ENCODE assay signal across 1 cellular context in the genomic region with DNA sequence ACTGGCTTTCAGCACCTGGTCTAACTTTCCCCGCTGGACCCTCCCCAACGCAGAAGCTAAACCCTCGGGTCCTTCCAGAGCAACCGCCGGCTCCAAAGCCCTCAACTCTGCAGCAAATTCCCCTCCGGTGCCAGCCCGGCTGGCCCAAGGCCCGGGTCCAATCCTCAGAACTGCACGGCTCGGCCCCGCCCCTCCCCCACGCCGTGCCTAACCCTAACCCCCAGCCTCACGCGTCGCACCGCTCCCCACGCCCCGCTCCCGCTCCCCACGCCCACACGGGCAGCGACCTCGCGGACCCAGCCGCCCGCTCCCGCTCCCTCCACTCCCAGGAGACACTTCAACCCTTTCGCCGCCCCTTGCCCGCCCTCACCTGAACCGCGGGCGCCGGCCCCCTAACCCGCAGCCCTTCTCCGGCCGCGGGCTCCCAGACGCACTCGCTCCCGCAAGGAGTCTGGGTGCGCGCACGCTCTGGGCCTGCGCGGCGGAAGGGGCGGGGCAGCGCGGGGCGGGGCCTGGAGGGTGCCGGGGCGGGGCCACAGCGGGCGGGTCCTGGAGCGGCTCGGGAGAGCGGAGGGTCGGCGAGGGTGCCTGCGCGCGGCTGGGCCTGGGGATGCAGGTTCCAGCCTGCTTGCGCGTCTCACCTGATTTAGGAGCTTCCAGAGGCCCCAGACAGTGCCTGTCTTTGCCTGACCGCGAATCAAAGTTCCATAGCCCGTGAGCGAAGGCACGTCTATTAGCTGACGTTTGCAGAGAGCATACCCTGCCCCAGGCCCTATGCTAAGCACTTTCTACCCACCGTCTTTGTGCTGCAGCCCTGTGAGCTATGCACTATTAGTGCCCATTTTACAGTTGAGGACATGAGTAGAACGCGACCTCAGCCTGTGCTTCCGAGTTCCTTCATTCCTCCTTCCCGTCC.
TF ChIP-seq lines count a peak whose summit lies in the region.

A gene (minus strand): TSS at position 453 of the 916 bp plus-strand sequence. CDS start 2,729 bp downstream, outside the sequence.

TF ChIP-seq in GM12878, 131 proteins besides CTCF, POLR2A, EP300 and RAD21 (continued from another document and continues in another):
- TF ChIP-seq, protein P1, sequence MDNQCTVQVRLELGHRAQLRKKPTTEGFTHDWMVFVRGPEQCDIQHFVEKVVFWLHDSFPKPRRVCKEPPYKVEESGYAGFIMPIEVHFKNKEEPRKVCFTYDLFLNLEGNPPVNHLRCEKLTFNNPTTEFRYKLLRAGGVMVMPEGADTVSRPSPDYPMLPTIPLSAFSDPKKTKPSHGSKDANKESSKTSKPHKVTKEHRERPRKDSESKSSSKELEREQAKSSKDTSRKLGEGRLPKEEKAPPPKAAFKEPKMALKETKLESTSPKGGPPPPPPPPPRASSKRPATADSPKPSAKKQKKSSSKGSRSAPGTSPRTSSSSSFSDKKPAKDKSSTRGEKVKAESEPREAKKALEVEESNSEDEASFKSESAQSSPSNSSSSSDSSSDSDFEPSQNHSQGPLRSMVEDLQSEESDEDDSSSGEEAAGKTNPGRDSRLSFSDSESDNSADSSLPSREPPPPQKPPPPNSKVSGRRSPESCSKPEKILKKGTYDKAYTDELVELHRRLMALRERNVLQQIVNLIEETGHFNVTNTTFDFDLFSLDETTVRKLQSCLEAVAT (IDR thresholded peaks at IDR 0.05): peak; percentile 42; the same call in 1 of the 2 replicates
- TF ChIP-seq SREBF1 (IDR thresholded peaks at IDR 0.05; ENCODE audit: low read length): no peak
- TF ChIP-seq NRF1 (conservative IDR thresholded peaks at IDR 0.05; ENCODE audit: low read depth, low read length): 0 out of 2 replicates have a peak, but pooled peaks have one; percentile 23
- no peak for TF ChIP-seq TBL1XR1 (IDR thresholded peaks at IDR 0.05; ENCODE audit: low read depth, low read length)
- TF ChIP-seq LARP7 (IDR thresholded peaks at IDR 0.05): 0 out of 2 replicates have a peak, but pooled peaks have one; percentile 48
- peak; percentile 47 for TF ChIP-seq IKZF1 (conservative IDR thresholded peaks at IDR 0.05)
- TF ChIP-seq ZNF274 (IDR thresholded peaks at IDR 0.05; ENCODE audit: insufficient read depth, insufficient read length): no peak
- TF ChIP-seq HDAC2 (IDR thresholded peaks at IDR 0.05): no peak
- TF ChIP-seq, protein P2, sequence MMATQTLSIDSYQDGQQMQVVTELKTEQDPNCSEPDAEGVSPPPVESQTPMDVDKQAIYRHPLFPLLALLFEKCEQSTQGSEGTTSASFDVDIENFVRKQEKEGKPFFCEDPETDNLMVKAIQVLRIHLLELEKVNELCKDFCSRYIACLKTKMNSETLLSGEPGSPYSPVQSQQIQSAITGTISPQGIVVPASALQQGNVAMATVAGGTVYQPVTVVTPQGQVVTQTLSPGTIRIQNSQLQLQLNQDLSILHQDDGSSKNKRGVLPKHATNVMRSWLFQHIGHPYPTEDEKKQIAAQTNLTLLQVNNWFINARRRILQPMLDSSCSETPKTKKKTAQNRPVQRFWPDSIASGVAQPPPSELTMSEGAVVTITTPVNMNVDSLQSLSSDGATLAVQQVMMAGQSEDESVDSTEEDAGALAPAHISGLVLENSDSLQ (IDR thresholded peaks at IDR 0.05): 0 out of 2 replicates have a peak, but pooled peaks have one; percentile 10
- TF ChIP-seq MTA3 (IDR thresholded peaks at IDR 0.05; ENCODE audit: borderline replicate concordance, low read length): no peak
- TF ChIP-seq BHLHE40 (IDR thresholded peaks at IDR 0.05; ENCODE audit: borderline replicate concordance in 1 of 2, low read depth in 2 of 2, low read length in 1 of 2): peak; percentile 9 to 70; a peak in 1 of 4 replicates
- TF ChIP-seq NR2C2 (IDR thresholded peaks at IDR 0.05; ENCODE audit: borderline replicate concordance, control insufficient read depth, insufficient read length, low read depth): no peak
- TF ChIP-seq, protein P3, sequence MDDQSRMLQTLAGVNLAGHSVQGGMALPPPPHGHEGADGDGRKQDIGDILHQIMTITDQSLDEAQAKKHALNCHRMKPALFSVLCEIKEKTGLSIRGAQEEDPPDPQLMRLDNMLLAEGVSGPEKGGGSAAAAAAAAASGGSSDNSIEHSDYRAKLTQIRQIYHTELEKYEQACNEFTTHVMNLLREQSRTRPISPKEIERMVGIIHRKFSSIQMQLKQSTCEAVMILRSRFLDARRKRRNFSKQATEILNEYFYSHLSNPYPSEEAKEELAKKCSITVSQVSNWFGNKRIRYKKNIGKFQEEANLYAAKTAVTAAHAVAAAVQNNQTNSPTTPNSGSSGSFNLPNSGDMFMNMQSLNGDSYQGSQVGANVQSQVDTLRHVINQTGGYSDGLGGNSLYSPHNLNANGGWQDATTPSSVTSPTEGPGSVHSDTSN (IDR thresholded peaks at IDR 0.05; ENCODE audit: insufficient replicate concordance, low read depth, low read length): no peak
- TF ChIP-seq BACH1 (IDR thresholded peaks at IDR 0.05; ENCODE audit: borderline replicate concordance): peak; percentile 42; the same call in 1 of the 2 replicates
- no peak for TF ChIP-seq SUZ12 (IDR thresholded peaks at IDR 0.05; ENCODE audit: unreplicated experiment)
- TF ChIP-seq, protein P4, sequence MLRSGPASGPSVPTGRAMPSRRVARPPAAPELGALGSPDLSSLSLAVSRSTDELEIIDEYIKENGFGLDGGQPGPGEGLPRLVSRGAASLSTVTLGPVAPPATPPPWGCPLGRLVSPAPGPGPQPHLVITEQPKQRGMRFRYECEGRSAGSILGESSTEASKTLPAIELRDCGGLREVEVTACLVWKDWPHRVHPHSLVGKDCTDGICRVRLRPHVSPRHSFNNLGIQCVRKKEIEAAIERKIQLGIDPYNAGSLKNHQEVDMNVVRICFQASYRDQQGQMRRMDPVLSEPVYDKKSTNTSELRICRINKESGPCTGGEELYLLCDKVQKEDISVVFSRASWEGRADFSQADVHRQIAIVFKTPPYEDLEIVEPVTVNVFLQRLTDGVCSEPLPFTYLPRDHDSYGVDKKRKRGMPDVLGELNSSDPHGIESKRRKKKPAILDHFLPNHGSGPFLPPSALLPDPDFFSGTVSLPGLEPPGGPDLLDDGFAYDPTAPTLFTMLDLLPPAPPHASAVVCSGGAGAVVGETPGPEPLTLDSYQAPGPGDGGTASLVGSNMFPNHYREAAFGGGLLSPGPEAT (IDR thresholded peaks at IDR 0.05; ENCODE audit: low read depth): no peak
- TF ChIP-seq MEF2A (IDR thresholded peaks at IDR 0.05; ENCODE audit: insufficient read depth, low read depth, low read length): no peak
- peak; percentile 37; the same call in 1 of the 3 replicates for TF ChIP-seq POU2F2 (IDR thresholded peaks at IDR 0.05; ENCODE audit: borderline replicate concordance, low read depth, low read length)
- TF ChIP-seq, protein P5, sequence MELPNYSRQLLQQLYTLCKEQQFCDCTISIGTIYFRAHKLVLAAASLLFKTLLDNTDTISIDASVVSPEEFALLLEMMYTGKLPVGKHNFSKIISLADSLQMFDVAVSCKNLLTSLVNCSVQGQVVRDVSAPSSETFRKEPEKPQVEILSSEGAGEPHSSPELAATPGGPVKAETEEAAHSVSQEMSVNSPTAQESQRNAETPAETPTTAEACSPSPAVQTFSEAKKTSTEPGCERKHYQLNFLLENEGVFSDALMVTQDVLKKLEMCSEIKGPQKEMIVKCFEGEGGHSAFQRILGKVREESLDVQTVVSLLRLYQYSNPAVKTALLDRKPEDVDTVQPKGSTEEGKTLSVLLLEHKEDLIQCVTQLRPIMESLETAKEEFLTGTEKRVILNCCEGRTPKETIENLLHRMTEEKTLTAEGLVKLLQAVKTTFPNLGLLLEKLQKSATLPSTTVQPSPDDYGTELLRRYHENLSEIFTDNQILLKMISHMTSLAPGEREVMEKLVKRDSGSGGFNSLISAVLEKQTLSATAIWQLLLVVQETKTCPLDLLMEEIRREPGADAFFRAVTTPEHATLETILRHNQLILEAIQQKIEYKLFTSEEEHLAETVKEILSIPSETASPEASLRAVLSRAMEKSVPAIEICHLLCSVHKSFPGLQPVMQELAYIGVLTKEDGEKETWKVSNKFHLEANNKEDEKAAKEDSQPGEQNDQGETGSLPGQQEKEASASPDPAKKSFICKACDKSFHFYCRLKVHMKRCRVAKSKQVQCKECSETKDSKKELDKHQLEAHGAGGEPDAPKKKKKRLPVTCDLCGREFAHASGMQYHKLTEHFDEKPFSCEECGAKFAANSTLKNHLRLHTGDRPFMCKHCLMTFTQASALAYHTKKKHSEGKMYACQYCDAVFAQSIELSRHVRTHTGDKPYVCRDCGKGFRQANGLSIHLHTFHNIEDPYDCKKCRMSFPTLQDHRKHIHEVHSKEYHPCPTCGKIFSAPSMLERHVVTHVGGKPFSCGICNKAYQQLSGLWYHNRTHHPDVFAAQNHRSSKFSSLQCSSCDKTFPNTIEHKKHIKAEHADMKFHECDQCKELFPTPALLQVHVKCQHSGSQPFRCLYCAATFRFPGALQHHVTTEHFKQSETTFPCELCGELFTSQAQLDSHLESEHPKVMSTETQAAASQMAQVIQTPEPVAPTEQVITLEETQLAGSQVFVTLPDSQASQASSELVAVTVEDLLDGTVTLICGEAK (IDR thresholded peaks at IDR 0.05; ENCODE audit: borderline replicate concordance): no peak
- TF ChIP-seq NFXL1 (IDR thresholded peaks at IDR 0.05; ENCODE audit: borderline replicate concordance): no peak
- TF ChIP-seq, protein P6, sequence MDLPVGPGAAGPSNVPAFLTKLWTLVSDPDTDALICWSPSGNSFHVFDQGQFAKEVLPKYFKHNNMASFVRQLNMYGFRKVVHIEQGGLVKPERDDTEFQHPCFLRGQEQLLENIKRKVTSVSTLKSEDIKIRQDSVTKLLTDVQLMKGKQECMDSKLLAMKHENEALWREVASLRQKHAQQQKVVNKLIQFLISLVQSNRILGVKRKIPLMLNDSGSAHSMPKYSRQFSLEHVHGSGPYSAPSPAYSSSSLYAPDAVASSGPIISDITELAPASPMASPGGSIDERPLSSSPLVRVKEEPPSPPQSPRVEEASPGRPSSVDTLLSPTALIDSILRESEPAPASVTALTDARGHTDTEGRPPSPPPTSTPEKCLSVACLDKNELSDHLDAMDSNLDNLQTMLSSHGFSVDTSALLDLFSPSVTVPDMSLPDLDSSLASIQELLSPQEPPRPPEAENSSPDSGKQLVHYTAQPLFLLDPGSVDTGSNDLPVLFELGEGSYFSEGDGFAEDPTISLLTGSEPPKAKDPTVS (IDR thresholded peaks at IDR 0.05; ENCODE audit: low read depth, low read length): no peak
- no peak for TF ChIP-seq TCF12 (IDR thresholded peaks at IDR 0.05; ENCODE audit: low read depth, low read length)
- no peak for TF ChIP-seq SIN3A (IDR thresholded peaks at IDR 0.05; ENCODE audit: low read depth, low read length)
- TF ChIP-seq IKZF2 (IDR thresholded peaks at IDR 0.05): no peak
- peak; percentile 71; the same call in 1 of the 2 replicates for TF ChIP-seq NR2F1 (conservative IDR thresholded peaks at IDR 0.05)
- no peak for TF ChIP-seq CBX3 (IDR thresholded peaks at IDR 0.05; ENCODE audit: borderline replicate concordance, low read depth)
- TF ChIP-seq DPF2 (IDR thresholded peaks at IDR 0.05): 0 out of 2 replicates have a peak, but pooled peaks have one; percentile 35
- no peak for TF ChIP-seq CBX5 (IDR thresholded peaks at IDR 0.05; ENCODE audit: low read depth)
- TF ChIP-seq, protein P7, sequence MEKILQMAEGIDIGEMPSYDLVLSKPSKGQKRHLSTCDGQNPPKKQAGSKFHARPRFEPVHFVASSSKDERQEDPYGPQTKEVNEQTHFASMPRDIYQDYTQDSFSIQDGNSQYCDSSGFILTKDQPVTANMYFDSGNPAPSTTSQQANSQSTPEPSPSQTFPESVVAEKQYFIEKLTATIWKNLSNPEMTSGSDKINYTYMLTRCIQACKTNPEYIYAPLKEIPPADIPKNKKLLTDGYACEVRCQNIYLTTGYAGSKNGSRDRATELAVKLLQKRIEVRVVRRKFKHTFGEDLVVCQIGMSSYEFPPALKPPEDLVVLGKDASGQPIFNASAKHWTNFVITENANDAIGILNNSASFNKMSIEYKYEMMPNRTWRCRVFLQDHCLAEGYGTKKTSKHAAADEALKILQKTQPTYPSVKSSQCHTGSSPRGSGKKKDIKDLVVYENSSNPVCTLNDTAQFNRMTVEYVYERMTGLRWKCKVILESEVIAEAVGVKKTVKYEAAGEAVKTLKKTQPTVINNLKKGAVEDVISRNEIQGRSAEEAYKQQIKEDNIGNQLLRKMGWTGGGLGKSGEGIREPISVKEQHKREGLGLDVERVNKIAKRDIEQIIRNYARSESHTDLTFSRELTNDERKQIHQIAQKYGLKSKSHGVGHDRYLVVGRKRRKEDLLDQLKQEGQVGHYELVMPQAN (conservative IDR thresholded peaks at IDR 0.05): no peak
- TF ChIP-seq EGR1 (IDR thresholded peaks at IDR 0.05; ENCODE audit: borderline replicate concordance in 1 of 2, low read depth in 2 of 2, low read length in 2 of 2): no peak
- no peak for TF ChIP-seq JUNB (IDR thresholded peaks at IDR 0.05)
- TF ChIP-seq, protein P8, sequence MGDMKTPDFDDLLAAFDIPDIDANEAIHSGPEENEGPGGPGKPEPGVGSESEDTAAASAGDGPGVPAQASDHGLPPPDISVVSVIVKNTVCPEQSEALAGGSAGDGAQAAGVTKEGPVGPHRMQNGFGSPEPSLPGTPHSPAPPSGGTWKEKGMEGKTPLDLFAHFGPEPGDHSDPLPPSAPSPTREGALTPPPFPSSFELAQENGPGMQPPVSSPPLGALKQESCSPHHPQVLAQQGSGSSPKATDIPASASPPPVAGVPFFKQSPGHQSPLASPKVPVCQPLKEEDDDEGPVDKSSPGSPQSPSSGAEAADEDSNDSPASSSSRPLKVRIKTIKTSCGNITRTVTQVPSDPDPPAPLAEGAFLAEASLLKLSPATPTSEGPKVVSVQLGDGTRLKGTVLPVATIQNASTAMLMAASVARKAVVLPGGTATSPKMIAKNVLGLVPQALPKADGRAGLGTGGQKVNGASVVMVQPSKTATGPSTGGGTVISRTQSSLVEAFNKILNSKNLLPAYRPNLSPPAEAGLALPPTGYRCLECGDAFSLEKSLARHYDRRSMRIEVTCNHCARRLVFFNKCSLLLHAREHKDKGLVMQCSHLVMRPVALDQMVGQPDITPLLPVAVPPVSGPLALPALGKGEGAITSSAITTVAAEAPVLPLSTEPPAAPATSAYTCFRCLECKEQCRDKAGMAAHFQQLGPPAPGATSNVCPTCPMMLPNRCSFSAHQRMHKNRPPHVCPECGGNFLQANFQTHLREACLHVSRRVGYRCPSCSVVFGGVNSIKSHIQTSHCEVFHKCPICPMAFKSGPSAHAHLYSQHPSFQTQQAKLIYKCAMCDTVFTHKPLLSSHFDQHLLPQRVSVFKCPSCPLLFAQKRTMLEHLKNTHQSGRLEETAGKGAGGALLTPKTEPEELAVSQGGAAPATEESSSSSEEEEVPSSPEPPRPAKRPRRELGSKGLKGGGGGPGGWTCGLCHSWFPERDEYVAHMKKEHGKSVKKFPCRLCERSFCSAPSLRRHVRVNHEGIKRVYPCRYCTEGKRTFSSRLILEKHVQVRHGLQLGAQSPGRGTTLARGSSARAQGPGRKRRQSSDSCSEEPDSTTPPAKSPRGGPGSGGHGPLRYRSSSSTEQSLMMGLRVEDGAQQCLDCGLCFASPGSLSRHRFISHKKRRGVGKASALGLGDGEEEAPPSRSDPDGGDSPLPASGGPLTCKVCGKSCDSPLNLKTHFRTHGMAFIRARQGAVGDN (IDR thresholded peaks at IDR 0.05): peak; percentile 47; the same call in 1 of the 2 replicates
- TF ChIP-seq, protein P9, sequence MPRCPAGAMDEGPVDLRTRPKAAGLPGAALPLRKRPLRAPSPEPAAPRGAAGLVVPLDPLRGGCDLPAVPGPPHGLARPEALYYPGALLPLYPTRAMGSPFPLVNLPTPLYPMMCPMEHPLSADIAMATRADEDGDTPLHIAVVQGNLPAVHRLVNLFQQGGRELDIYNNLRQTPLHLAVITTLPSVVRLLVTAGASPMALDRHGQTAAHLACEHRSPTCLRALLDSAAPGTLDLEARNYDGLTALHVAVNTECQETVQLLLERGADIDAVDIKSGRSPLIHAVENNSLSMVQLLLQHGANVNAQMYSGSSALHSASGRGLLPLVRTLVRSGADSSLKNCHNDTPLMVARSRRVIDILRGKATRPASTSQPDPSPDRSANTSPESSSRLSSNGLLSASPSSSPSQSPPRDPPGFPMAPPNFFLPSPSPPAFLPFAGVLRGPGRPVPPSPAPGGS (IDR thresholded peaks at IDR 0.05; ENCODE audit: borderline replicate concordance, insufficient read depth, low read depth, low read length, poor library complexity, severe bottlenecking): no peak
